In the genomic region with DNA sequence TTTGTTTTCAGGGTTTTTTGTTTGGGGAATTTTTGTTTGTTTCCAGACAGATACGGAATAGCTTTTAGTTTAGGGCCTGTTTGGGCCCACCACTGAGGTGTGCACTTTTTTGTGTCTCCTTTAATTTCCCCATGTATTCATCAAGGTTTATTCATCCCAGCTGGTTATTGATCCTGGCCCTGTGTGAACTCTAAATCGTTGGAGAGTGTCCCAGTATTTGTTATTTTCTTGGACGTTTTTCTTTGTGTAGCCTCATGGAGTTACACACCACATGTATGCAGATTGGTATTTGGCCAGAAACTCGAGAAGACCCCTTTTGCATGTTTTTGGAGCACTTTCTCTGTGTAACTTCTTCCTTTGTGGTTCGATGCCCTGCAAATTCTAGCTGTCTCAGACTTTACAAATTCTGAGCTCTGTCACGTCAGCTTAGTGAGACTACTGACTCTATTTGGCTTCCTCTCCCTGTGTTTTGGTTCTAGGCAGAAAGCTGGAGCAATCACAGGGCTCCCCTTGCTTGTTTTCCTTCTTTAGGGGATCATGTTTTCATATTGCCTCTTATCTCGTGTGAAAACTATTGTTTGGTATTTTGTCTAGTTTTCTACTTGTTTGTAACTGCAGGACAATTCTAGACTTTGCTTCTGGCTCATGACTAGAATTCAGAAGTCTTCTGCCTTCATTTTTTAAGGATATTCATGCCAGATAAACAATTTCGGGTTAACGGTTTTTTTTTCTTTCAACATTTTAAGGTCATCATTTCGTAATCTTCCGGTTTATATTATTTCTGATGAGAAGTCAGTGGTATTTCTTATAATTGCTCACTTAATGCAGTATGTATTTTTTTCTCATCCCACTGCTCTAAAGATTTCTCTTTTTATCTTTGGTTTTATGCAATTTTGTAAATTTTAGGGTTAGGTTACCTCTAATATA, we compare ENCODE assay signal across 18 cellular contexts. TPM values are rescaled to one million over a fixed set of nuclear protein-coding genes. Genes with fewer than 3 reads are reported as not detected.
DNase-seq lines count a peak whose midpoint lies in the region; ATAC-seq, FAIRE-seq and TF ChIP-seq lines count a peak whose summit lies in the region.
"Had no signal": no experiment of that assay in that cellular context is flagged by ENCODE, and none has a peak within 500 bp of the region (broad histone marks: within the 10 kb centered on the region; RNA-seq: fewer than 3 reads in every experiment).

No MANE protein-coding gene starts in this region.

- no peak overlapping the region for H3K4me2 ChIP-seq in HepG2 (ENCODE audit: low read depth, low read length)

- peak overlapping the region; percentile 83 for H3K4me3 ChIP-seq in adipocyte (ENCODE audit: low read length)
- H3K4me3 ChIP-seq in HepG2 (replicated peaks in 1 of 3; ENCODE audit: insufficient read depth in 1 of 3, low read depth in 2 of 3, low read length in 3 of 3): no peak overlapping the region
- H3K4me3 ChIP-seq in transverse colon: no peak overlapping the region
- H3K4me3 ChIP-seq in H7 (ENCODE audit: insufficient read depth, low read depth, low read length): no peak overlapping the region

- H3K9ac ChIP-seq in adipocyte (ENCODE audit: low read length) (peak overlapping the region; percentile 89), HepG2 (ENCODE audit: insufficient read depth, low read depth, low read length) (no peak overlapping the region)

- intact Hi-C loops in HepG2 (cut with micrococcal nuclease; ENCODE audit: unreplicated experiment) (no loop called here), transverse colon (cut with DNase I; ENCODE audit: low total_unique reads) (no loop called here)

- no peak for FAIRE-seq in HepG2 (lab: Jason Lieb, UNC)
- FAIRE-seq: colon had no signal

- no peak for ATAC-seq in HepG2
- ATAC-seq: left ventricle myocardium superior had no signal

- no peak overlapping the region for H2AFZ ChIP-seq in HepG2 (ENCODE audit: low read length)

- 91% methylated on average over 11 of the region's 11 CpGs for whole genome bisulfite sequencing in HepG2 (ENCODE audit: low lambda C conversion rate)
- WGBS in transverse colon (ENCODE audit: low coverage in 1 of 2), 2 donors: 79 to 85% methylated on average over 9 to 11 of the region's 11 CpGs

- TF ChIP-seq CTCF in HepG2 (CRISPR knock-in tag; IDR thresholded peaks at IDR 0.05) (no peak), transverse colon (IDR thresholded peaks at IDR 0.05) (no peak)

- CTCF ChIA-PET in HepG2 (lab: Yijun Ruan, JAX; ENCODE audit: low intra/inter-chr PET ratio, low total read pairs): no interaction called here

- TF ChIP-seq EP300 in HepG2 (IDR thresholded peaks at IDR 0.05; ENCODE audit: low read depth in 2 of 2, low read length in 2 of 2): no peak
- no peak for TF ChIP-seq EP300 in HepG2 (CRISPR knock-in tag; IDR thresholded peaks at IDR 0.05; ENCODE audit: borderline replicate concordance)
- no peak for TF ChIP-seq EP300 in transverse colon (IDR thresholded peaks at IDR 0.05; ENCODE audit: low read depth)

- H3K36me3 ChIP-seq in adipocyte (ENCODE audit: control insufficient read depth, insufficient read depth, low read length, severe bottlenecking) (no peaks in the 10 kb centered on the region), HepG2 (replicated peaks in 1 of 2; ENCODE audit: control insufficient read depth in 1 of 2, insufficient read depth in 2 of 2, low read length in 2 of 2) (no peaks in the 10 kb centered on the region), transverse colon (no peaks in the 10 kb centered on the region), H7 (replicated peaks; ENCODE audit: control insufficient read depth, insufficient read depth, low read length) (no peaks in the 10 kb centered on the region)

- POLR2A ChIA-PET in HepG2 (lab: Yijun Ruan, JAX): no interaction called here

- no peak overlapping the region for H3K27ac ChIP-seq in HepG2 (ENCODE audit: extremely low read length, insufficient read depth, low read length)
- H3K27ac ChIP-seq in transverse colon: peak overlapping the region; percentile 20 to 58 (median 44)

- no peaks in the 10 kb centered on the region for H3K27me3 ChIP-seq in adipocyte (replicated peaks; ENCODE audit: control insufficient read depth, insufficient read depth, low read length)
- H3K27me3 ChIP-seq in HepG2 (ENCODE audit: control insufficient read depth in 1 of 2, insufficient read depth in 2 of 2, low read length in 2 of 2): no peaks in the 10 kb centered on the region
- H3K27me3 ChIP-seq in transverse colon: no peaks in the 10 kb centered on the region
- H3K27me3 ChIP-seq in H7 (ENCODE audit: control insufficient read depth, insufficient read depth, low read length): no peaks in the 10 kb centered on the region

- TF ChIP-seq POLR2A in HepG2 (IDR thresholded peaks at IDR 0.05; ENCODE audit: insufficient read depth in 1 of 2, low read depth in 2 of 2, low read length in 2 of 2): no peak
- TF ChIP-seq POLR2A in transverse colon (IDR thresholded peaks at IDR 0.05): no peak

- no peak for TF ChIP-seq RAD21 in HepG2 (CRISPR knock-in tag; IDR thresholded peaks at IDR 0.05)

- DNase-seq in NOMO-1 treated with DMSO at 0.1 percent for 48 hours (lab: John Stamatoyannopoulos, UW; ENCODE audit: unreplicated experiment): peak; percentile 40
- no peak for DNase-seq in NOMO-1 treated with dmso at 0.1 percent for 144 hours (lab: John Stamatoyannopoulos, UW; ENCODE audit: unreplicated experiment)
- peak; percentile 53 for DNase-seq in adipocyte (ENCODE audit: low read depth)
- DNase-seq in HepG2 (ENCODE audit: low spot score): no peak
- no peak for DNase-seq in transverse colon
- no peak for DNase-seq in DMS153 (lab: John Stamatoyannopoulos, UW)
- DNase-seq in H7: no peak
- DNase-seq in amniotic stem cell (lab: John Stamatoyannopoulos, UW): no peak
- DNase-seq: activated CD4-positive, alpha-beta memory T cell treated with anti-CD3 and anti-CD28 coated beads for 36 hours; activated naive CD4-positive, alpha-beta T cell; DMS53; left ventricle myocardium superior; NCI-H1105; NCI-H69; stimulated activated CD4-positive, alpha-beta T cell treated with anti-CD3 and anti-CD28 coated beads, Interleukin-4, amount 100 ng/mL, for 24 hours; substantia nigra; SW 1271 had no signal

- no TSS peak for BruUV-seq in HepG2 (replicated peaks; lab: Mats Ljungman, UMichigan)

- in situ Hi-C loops in HepG2 (cut with HindIII; ENCODE audit: extremely low pct_ligation_motif_present, low pct_unique_long_range_greater_than_20kb): no loop called here
- in situ Hi-C loops in transverse colon (cut with MboI; ENCODE audit: low pct_ligation_motif_present in 1 of 4, low pct_unique_long_range_greater_than_20kb in 1 of 4, low sequenced_read_pairs in 3 of 4): no loop called here

- H3K9me3 ChIP-seq in adipocyte (ENCODE audit: control insufficient read depth, low read length) (no peaks in the 10 kb centered on the region), HepG2 (ENCODE audit: low read length) (peaks cover 8% of the 10 kb centered on the region), transverse colon (peaks cover 5 to 9% of the 10 kb centered on the region in 2 donors)

- H4K20me1 ChIP-seq in HepG2 (ENCODE audit: insufficient read depth, low read length): peaks cover 41% of the 10 kb centered on the region

- H3K79me2 ChIP-seq in HepG2 (ENCODE audit: insufficient read depth, low read length): peaks cover 98% of the 10 kb centered on the region

- H3K4me1 ChIP-seq in adipocyte (ENCODE audit: control insufficient read depth, insufficient read depth, low read length): peaks cover 58% of the 10 kb centered on the region
- H3K4me1 ChIP-seq in HepG2 (ENCODE audit: insufficient read depth, low read length): peaks cover 47% of the 10 kb centered on the region
- H3K4me1 ChIP-seq in transverse colon: peaks cover 0 to 56% (median 18%) of the 10 kb centered on the region in 4 donors

TF ChIP-seq in HepG2, 621 proteins besides CTCF, POLR2A, EP300 and RAD21 (continues in another document):
- no peak for TF ChIP-seq TEAD2 (CRISPR knock-in tag; IDR thresholded peaks at IDR 0.05)
- no peak for TF ChIP-seq ZNF569 (CRISPR knock-in tag; IDR thresholded peaks at IDR 0.05; ENCODE audit: borderline replicate concordance)
- TF ChIP-seq RBM22 (optimal IDR thresholded peaks at IDR 0.05; ENCODE audit: low read length): peak; percentile 55
- TF ChIP-seq NR3C1 (CRISPR knock-in tag; IDR thresholded peaks at IDR 0.05): no peak
- no peak for TF ChIP-seq ZNF567 (CRISPR knock-in tag; IDR thresholded peaks at IDR 0.05; ENCODE audit: borderline replicate concordance)
- TF ChIP-seq, protein P1, sequence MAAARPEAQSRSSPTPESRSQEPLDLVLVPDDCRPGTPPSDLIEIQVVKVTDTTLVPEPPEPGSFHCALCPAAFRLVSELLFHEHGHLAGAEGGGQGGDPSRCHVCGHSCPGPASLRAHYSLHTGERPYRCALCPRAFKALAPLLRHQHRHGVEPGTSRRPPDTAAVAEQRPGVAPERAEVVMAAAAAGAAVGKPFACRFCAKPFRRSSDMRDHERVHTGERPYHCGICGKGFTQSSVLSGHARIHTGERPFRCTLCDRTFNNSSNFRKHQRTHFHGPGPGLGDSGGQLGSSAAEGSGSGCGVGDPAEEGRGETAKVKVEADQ (CRISPR knock-in tag; IDR thresholded peaks at IDR 0.05; ENCODE audit: borderline replicate concordance): no peak

RNA-seq across cellular contexts. Expression of a gene that starts 18.0 kb away (rescaled TPM):
- total RNA-seq in HepG2 (2016; rRNA removed; fragmentation: Illumina TruSeq; extraction: Trizol) (17.6 and 27.6 TPM in 2 replicates), transverse colon (10 to 100 TPM; 18.7 to 28.7 (median 21.9) TPM)
- 2.0 and 2.7 TPM in 2 replicates for total RNA-seq in HepG2 (2016; cell fraction: cytosol; rRNA removed; fragmentation: Illumina TruSeq; extraction: Trizol; ENCODE audit: low read depth)
- 18.1 and 27.9 TPM in 2 replicates for total RNA-seq in HepG2 (2016; cell fraction: insoluble cytoplasmic fraction; rRNA removed; fragmentation: Illumina TruSeq; extraction: Trizol)
- total RNA-seq in HepG2 (2016; cell fraction: membrane; rRNA removed; fragmentation: Illumina TruSeq; extraction: Trizol): 11.9 and 12.4 TPM in 2 replicates
- 25.5 and 27.6 TPM in 2 replicates for total RNA-seq in HepG2 (2016; cell fraction: nucleus; rRNA removed; fragmentation: Illumina TruSeq; extraction: Trizol)
- 11.8 and 14.8 TPM in 2 replicates for polyA plus RNA-seq in HepG2 (2011; rRNA removed)
- polyA plus RNA-seq in HepG2 (2011; cell fraction: cytosol; rRNA removed): 7.2 and 9.3 TPM in 2 replicates
- polyA plus RNA-seq in HepG2 (2011; cell fraction: nucleus; rRNA removed): 9.0 and 9.5 TPM in 2 replicates
- polyA plus RNA-seq in HepG2 (2012): 13.8 and 14.6 TPM in 2 replicates
- polyA plus RNA-seq in HepG2 (2016; cell fraction: cytosol; fragmentation: Illumina TruSeq; extraction: Trizol; ENCODE audit: low read depth): 1.1 and 1.4 TPM in 2 replicates
- polyA plus RNA-seq in HepG2 (2016; cell fraction: insoluble cytoplasmic fraction; fragmentation: Illumina TruSeq; extraction: Trizol; ENCODE audit: low read depth): 22.5 and 24.5 TPM in 2 replicates
- 6.5 and 7.3 TPM in 2 replicates for polyA plus RNA-seq in HepG2 (2016; cell fraction: membrane; fragmentation: Illumina TruSeq; extraction: Trizol; ENCODE audit: low read depth)
- 18.1 and 19.5 TPM in 2 replicates for polyA plus RNA-seq in HepG2 (2016; cell fraction: nucleus; fragmentation: Illumina TruSeq; extraction: Trizol; ENCODE audit: insufficient read depth, low read depth)
- 14.3 and 32.7 TPM in 2 replicates for polyA minus RNA-seq in HepG2 (2011; rRNA and poly(A)+ RNA removed; ENCODE audit: low replicate concordance)
- polyA minus RNA-seq in HepG2 (2011; cell fraction: cytosol; rRNA and poly(A)+ RNA removed): 18.6 and 19.3 TPM in 2 replicates
- polyA minus RNA-seq in HepG2 (2011; cell fraction: nucleus; rRNA and poly(A)+ RNA removed): 74.9 and 75.8 TPM in 2 replicates
- total RNA-seq in H7 (2014; rRNA removed; shearing (Covaris generic)): 11.0 and 13.6 TPM in 2 replicates

Comparison
In these comparisons a context has a peak if more than half of its experiments do, and no peak if none do; other contexts are left out.
1. DNase-seq: peak in NOMO-1 treated with DMSO at 0.1 percent for 48 hours (single experiment) and adipocyte (single experiment); none in NOMO-1 treated with dmso at 0.1 percent for 144 hours (single experiment), HepG2 (single experiment), transverse colon (single experiment), DMS153 (single experiment), H7 (single experiment) and amniotic stem cell (single experiment).